In genomic region chr6:42230320-42231034, GRCh38 we compare ENCODE assay signal across 1 cellular context.
TF ChIP-seq lines count a peak whose summit lies in the region.

No MANE protein-coding gene starts in this region.

TF ChIP-seq in K562, 482 proteins besides CTCF, POLR2A, EP300 and RAD21 (continued from another document):
- TF ChIP-seq ZNF551 (CRISPR knock-in tag; IDR thresholded peaks at IDR 0.05) (no peak), TEAD2 (tag; IDR thresholded peaks at IDR 0.05) (0 out of 2 replicates have a peak, but pooled peaks have one; percentile 42), ZNF444 (CRISPR knock-in tag; IDR thresholded peaks at IDR 0.05) (no peak), DEAF1 (CRISPR knock-in tag; IDR thresholded peaks at IDR 0.05) (peak; percentile 55; the same call in 1 of the 2 replicates), U2AF2 (optimal IDR thresholded peaks at IDR 0.05; ENCODE audit: low read depth, low read length) (no peak), BCOR (IDR thresholded peaks at IDR 0.05) (no peak), JUND (IDR thresholded peaks at IDR 0.05; ENCODE audit: borderline replicate concordance, low read depth, low read length) (peak; percentile 3; the same call in 1 of the 2 replicates), JUND (tag; IDR thresholded peaks at IDR 0.05; ENCODE audit: borderline replicate concordance, low read depth, low read length) (no peak), PTRF (tag; IDR thresholded peaks at IDR 0.05) (no peak), IRF2 (CRISPR knock-in tag; IDR thresholded peaks at IDR 0.05) (no peak), SMC3 (conservative IDR thresholded peaks at IDR 0.05; ENCODE audit: insufficient read depth, low read depth, low read length) (peak; percentile 74)
- TF ChIP-seq, protein P1, sequence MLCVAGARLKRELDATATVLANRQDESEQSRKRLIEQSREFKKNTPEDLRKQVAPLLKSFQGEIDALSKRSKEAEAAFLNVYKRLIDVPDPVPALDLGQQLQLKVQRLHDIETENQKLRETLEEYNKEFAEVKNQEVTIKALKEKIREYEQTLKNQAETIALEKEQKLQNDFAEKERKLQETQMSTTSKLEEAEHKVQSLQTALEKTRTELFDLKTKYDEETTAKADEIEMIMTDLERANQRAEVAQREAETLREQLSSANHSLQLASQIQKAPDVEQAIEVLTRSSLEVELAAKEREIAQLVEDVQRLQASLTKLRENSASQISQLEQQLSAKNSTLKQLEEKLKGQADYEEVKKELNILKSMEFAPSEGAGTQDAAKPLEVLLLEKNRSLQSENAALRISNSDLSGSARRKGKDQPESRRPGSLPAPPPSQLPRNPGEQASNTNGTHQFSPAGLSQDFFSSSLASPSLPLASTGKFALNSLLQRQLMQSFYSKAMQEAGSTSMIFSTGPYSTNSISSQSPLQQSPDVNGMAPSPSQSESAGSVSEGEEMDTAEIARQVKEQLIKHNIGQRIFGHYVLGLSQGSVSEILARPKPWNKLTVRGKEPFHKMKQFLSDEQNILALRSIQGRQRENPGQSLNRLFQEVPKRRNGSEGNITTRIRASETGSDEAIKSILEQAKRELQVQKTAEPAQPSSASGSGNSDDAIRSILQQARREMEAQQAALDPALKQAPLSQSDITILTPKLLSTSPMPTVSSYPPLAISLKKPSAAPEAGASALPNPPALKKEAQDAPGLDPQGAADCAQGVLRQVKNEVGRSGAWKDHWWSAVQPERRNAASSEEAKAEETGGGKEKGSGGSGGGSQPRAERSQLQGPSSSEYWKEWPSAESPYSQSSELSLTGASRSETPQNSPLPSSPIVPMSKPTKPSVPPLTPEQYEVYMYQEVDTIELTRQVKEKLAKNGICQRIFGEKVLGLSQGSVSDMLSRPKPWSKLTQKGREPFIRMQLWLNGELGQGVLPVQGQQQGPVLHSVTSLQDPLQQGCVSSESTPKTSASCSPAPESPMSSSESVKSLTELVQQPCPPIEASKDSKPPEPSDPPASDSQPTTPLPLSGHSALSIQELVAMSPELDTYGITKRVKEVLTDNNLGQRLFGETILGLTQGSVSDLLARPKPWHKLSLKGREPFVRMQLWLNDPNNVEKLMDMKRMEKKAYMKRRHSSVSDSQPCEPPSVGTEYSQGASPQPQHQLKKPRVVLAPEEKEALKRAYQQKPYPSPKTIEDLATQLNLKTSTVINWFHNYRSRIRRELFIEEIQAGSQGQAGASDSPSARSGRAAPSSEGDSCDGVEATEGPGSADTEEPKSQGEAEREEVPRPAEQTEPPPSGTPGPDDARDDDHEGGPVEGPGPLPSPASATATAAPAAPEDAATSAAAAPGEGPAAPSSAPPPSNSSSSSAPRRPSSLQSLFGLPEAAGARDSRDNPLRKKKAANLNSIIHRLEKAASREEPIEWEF (CRISPR knock-in tag; IDR thresholded peaks at IDR 0.05) = no peak
